Comparison of ENCODE assay signal across 10 cellular contexts in the genomic region with DNA sequence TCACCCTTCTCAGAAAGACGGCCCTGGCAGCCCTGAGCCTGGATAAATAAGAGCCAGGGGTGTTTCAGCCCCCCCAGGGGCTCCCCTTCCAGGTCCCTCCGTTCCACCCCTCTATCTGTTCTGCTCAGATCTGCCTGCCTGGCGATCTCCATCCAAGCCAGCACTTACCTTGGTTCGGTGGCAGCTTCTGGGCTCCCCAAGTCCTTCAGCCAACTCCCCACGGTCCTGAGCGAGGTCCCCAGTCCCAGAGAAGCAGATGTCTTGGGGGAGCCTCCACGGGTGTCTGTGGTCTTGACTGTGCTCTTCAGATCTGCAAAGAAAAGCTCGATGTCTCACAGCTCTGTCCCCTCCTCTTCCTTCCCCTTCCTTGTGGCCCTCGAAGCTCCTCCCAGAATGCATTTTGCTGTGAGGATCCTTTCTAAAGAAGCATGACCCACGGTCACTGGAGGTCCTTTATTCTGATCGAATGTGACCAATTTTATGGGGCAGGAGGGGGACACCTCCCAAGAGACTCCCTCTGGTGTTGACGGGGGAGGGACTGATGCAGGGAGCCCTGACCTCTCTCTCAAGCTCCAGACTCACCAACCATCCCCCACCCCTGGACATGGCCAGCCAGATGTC. TPM values are rescaled to one million over a fixed set of nuclear protein-coding genes. Genes with fewer than 3 reads are reported as not detected.
A peak's percentile ranks its signal among the peaks of the same experiment; 100 is the strongest.
DNase-seq lines count a peak whose midpoint lies in the region; ATAC-seq, FAIRE-seq and TF ChIP-seq lines count a peak whose summit lies in the region.
"Had no signal": no experiment of that assay in that cellular context is flagged by ENCODE, and none has a peak within 500 bp of the region (broad histone marks: within the 10 kb centered on the region; RNA-seq: fewer than 3 reads in every experiment).

A gene with protein sequence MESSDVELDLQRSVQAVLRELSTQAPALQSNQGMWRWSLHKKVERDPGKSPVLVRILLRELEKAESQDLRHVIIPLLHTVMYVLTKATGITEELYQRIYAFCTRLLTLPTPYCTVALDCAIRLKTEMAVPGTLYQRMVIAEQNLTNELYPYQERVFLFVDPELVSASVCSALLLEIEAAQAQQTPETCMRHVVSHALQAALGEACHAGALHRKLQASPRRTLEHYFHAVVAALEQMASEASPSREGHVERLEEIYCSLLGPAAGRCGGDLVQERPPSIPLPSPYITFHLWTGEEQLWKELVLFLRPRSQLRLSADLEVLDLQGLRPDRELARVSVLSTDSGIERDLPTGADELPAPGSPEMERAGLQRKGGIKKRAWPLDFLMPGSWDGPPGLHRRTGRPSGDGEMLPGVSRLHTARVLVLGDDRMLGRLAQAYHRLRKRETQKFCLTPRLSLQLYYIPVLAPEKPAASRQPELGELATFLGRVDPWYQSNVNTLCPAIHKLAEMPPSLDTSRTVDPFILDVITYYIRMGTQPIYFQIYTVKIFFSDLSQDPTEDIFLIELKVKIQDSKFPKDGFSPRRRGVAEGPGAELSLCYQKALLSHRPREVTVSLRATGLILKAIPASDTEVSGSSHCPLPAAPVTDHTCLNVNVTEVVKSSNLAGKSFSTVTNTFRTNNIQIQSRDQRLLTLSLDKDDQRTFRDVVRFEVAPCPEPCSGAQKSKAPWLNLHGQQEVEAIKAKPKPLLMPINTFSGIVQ (minus strand): TSS at position 314 of the 621 bp plus-strand sequence. CDS start 17,880 bp downstream, outside the sequence.

- ATAC-seq in T-cell (replicated peaks in 1 of 4), result peak; percentile 55 to 90 (median 85)
- ATAC-seq in PC-3, result no peak

- H3K79me2 ChIP-seq in PC-3 (ENCODE audit: low read length), result no peaks in the 10 kb centered on the region

- no peak for FAIRE-seq in kidney (lab: Jason Lieb, UNC)
- FAIRE-seq in HTR-8/SVneo (lab: Jason Lieb, UNC), result no peak

- no peaks in the 10 kb centered on the region for H4K20me1 ChIP-seq in BLaER1
- no peaks in the 10 kb centered on the region for H4K20me1 ChIP-seq in PC-3 (ENCODE audit: low read length)

- H3K4me1 Mint-ChIP-seq in T-cell, result peaks cover 25 to 33% (median 27%) of the 10 kb centered on the region in 3 donors

- H3K4me3 Mint-ChIP-seq in T-cell, result peak within 1 kb of the TSS; percentile 68 to 77 (median 73)

- H2AFZ ChIP-seq in PC-3 (ENCODE audit: low read length), result no peak within 1 kb of the TSS

- H3K27ac ChIP-seq in BLaER1 (peak within 1 kb of the TSS; percentile 60), right atrium auricular region (no peak within 1 kb of the TSS), PC-3 (ENCODE audit: low read length) (no peak within 1 kb of the TSS), kidney (ENCODE audit: low read depth in 2 of 2, low read length in 2 of 2) (no peak within 1 kb of the TSS)
- H3K27ac ChIP-seq: uterus had no signal

- POLR2A ChIA-PET in T-cell (lab: Charles Lee), result no interaction called here
- POLR2A ChIA-PET in PC-3 (lab: Charles Lee; ENCODE audit: unreplicated experiment), result no interaction called here

- H3K9me3 ChIP-seq in BLaER1 (no peaks in the 10 kb centered on the region), right atrium auricular region (no peaks in the 10 kb centered on the region), PC-3 (ENCODE audit: low read length) (no peaks in the 10 kb centered on the region), kidney (ENCODE audit: control insufficient read depth in 1 of 2, low read length in 2 of 2) (no peaks in the 10 kb centered on the region)
- H3K9me3 ChIP-seq: uterus had no signal

- H3K36me3 Mint-ChIP-seq in T-cell, result no peaks in the 10 kb centered on the region

- in situ Hi-C loops in GM13976 (cut with MboI; ENCODE audit: low sequenced_read_pairs, unreplicated experiment), result no loop called here

- H3K9me2 ChIP-seq in PC-3 (replicated peaks; ENCODE audit: low read length), result no peaks in the 10 kb centered on the region

- intact Hi-C loops in PC-3 (cut with micrococcal nuclease), result no loop called here
- intact Hi-C loops in kidney (cut with DNase I), result no loop called here

- DNase-seq in GM13976 (ENCODE audit: low spot score) (peak; percentile 59), T-cell (peak in 2 of 34 experiments; percentile 15 to 17), right atrium auricular region (ENCODE audit: low spot score) (no peak), PC-3 (no peak), kidney (no peak), HTR-8/SVneo (ENCODE audit: insufficient read length, low spot score) (no peak), nucleus accumbens (lab: John Stamatoyannopoulos, UW) (no peak)
- DNase-seq: DMS79 treated with DMSO at 0.1 percent for 48 hours, uterus had no signal

- H3K4me1 ChIP-seq in BLaER1 (peaks cover 50% of the 10 kb centered on the region), right atrium auricular region (peaks cover 0 to 6% of the 10 kb centered on the region in 2 donors), PC-3 (ENCODE audit: insufficient read depth, low read length) (no peaks in the 10 kb centered on the region), kidney (ENCODE audit: control insufficient read depth in 1 of 2, insufficient read depth in 1 of 2, low read depth in 1 of 2, low read length in 2 of 2) (no peaks in the 10 kb centered on the region)
- H3K4me1 ChIP-seq: uterus had no signal

- no peaks in the 10 kb centered on the region for H3K36me3 ChIP-seq in BLaER1
- no peaks in the 10 kb centered on the region for H3K36me3 ChIP-seq in right atrium auricular region
- H3K36me3 ChIP-seq in PC-3 (ENCODE audit: low read depth, low read length), result no peaks in the 10 kb centered on the region
- no peaks in the 10 kb centered on the region for H3K36me3 ChIP-seq in kidney (ENCODE audit: control insufficient read depth in 1 of 2, insufficient read depth in 2 of 2, low read length in 2 of 2)
- H3K36me3 ChIP-seq: uterus had no signal

- BruUV-seq in PC-3 (replicated peaks; lab: Mats Ljungman, UMichigan), result no TSS peak

- peak within 1 kb of the TSS; percentile 78 to 90 for H3K27ac Mint-ChIP-seq in T-cell

- CTCF ChIA-PET in T-cell (lab: Charles Lee) (interaction anchor here (0.6 to 1.1 kb wide), 2 partner anchors 23 to 27 kb away, joined by 3 read pairs; no protein-coding TSS in a partner anchor), PC-3 (lab: Charles Lee) (no interaction called here)

- H3K27me3 Mint-ChIP-seq in T-cell, result no peaks in the 10 kb centered on the region

- H3K4me2 ChIP-seq in BLaER1 (peak within 1 kb of the TSS; percentile 78), PC-3 (ENCODE audit: low read length) (no peak within 1 kb of the TSS)

- H3F3A ChIP-seq in PC-3 (ENCODE audit: low read length, unreplicated experiment), result no peaks in the 10 kb centered on the region

- H3K4me3 ChIP-seq in BLaER1, result peak within 1 kb of the TSS; percentile 48
- H3K4me3 ChIP-seq in right atrium auricular region, result peak within 1 kb of the TSS; percentile 18 to 35
- no peak within 1 kb of the TSS for H3K4me3 ChIP-seq in PC-3 (ENCODE audit: low read length)
- no peak within 1 kb of the TSS for H3K4me3 ChIP-seq in kidney (ENCODE audit: low read length in 2 of 2)
- H3K4me3 ChIP-seq: uterus had no signal

- H3K9ac ChIP-seq in BLaER1, result peak within 1 kb of the TSS; percentile 33
- no peak within 1 kb of the TSS for H3K9ac ChIP-seq in PC-3 (ENCODE audit: low read length)
- H3K9ac ChIP-seq in kidney (ENCODE audit: low read length in 2 of 2), result no peak within 1 kb of the TSS

- no peaks in the 10 kb centered on the region for H3K9me3 Mint-ChIP-seq in T-cell

- no peaks in the 10 kb centered on the region for H3K27me3 ChIP-seq in BLaER1
- H3K27me3 ChIP-seq in right atrium auricular region, result no peaks in the 10 kb centered on the region
- peaks cover 54% of the 10 kb centered on the region for H3K27me3 ChIP-seq in PC-3 (ENCODE audit: low read length)
- H3K27me3 ChIP-seq: uterus had no signal

- no peak for TF ChIP-seq CTCF in GM13976 (IDR thresholded peaks at IDR 0.05; ENCODE audit: borderline replicate concordance, control extremely low read depth, extremely low read depth, insufficient read depth, missing control alignments)
- TF ChIP-seq CTCF in right atrium auricular region (IDR thresholded peaks at IDR 0.05), result no peak
- no peak for TF ChIP-seq CTCF in PC-3 (conservative IDR thresholded peaks at IDR 0.05; ENCODE audit: low read depth, low read length)
- TF ChIP-seq CTCF in kidney (IDR thresholded peaks at IDR 0.05; ENCODE audit: borderline replicate concordance, extremely low read depth, insufficient read depth), result no peak

RNA-seq across cellular contexts. Expression of the gene that starts here (rescaled TPM):
- 1 to 10 TPM in 2 of 5 donors, under 1 TPM in 3; 0.53 to 1.4 (median 0.72) TPM for total RNA-seq in T-cell
- total RNA-seq in right atrium auricular region, result under 1 TPM in 1 of 2 donors, not detected in 1; 0.51 TPM
- total RNA-seq in PC-3 (2014; rRNA removed), result not detected in 2 replicates
- total RNA-seq in kidney, result 2.3 TPM
- polyA plus RNA-seq in kidney (ENCODE audit: insufficient read depth, low read depth, low replicate concordance), result 0.17 TPM

Comparison
In these comparisons a context has a peak if more than half of its experiments do, and no peak if none do; other contexts are left out.
1. H3K4me3 ChIP-seq: peak in BLaER1 (single experiment) and right atrium auricular region (2 of 2); none in PC-3 (single experiment) and kidney (0 of 2).